ENCODE assay signal across 1 cellular context in genomic region chr1:44282704-44283426, GRCh38.
TF ChIP-seq lines count a peak whose summit lies in the region.

No MANE protein-coding gene starts in this region.

TF ChIP-seq in HepG2, 621 proteins besides CTCF, POLR2A, EP300 and RAD21 (continues in another document):
- TF ChIP-seq KLF12 (CRISPR knock-in tag; IDR thresholded peaks at IDR 0.05; ENCODE audit: borderline replicate concordance) = 0 out of 2 replicates have a peak, but pooled peaks have one; percentile 1
- peak; percentile 10; the same call in 1 of the 2 replicates for TF ChIP-seq ZNF350 (CRISPR knock-in tag; IDR thresholded peaks at IDR 0.05; ENCODE audit: borderline replicate concordance, low read depth)
- TF ChIP-seq TCF7L2 (IDR thresholded peaks at IDR 0.05; ENCODE audit: low read depth, low read length) = no peak
- no peak for TF ChIP-seq ZNF558 (CRISPR knock-in tag; IDR thresholded peaks at IDR 0.05; ENCODE audit: borderline replicate concordance)
- no peak for TF ChIP-seq ZNF335 (CRISPR knock-in tag; IDR thresholded peaks at IDR 0.05)
- TF ChIP-seq TFDP1 (CRISPR knock-in tag; IDR thresholded peaks at IDR 0.05; ENCODE audit: borderline replicate concordance) = 0 out of 2 replicates have a peak, but pooled peaks have one; percentile 27
- TF ChIP-seq ZNF136 (CRISPR knock-in tag; IDR thresholded peaks at IDR 0.05; ENCODE audit: low read depth) = peak; percentile 67
- no peak for TF ChIP-seq FOXP1 (IDR thresholded peaks at IDR 0.05)
- TF ChIP-seq FOXP1 (CRISPR knock-in tag; IDR thresholded peaks at IDR 0.05) = 0 out of 2 replicates have a peak, but pooled peaks have one; percentile 1
- 0 out of 2 replicates have a peak, but pooled peaks have one; percentile 65 for TF ChIP-seq ZXDC (CRISPR knock-in tag; IDR thresholded peaks at IDR 0.05)
- no peak for TF ChIP-seq ZNF768 (CRISPR knock-in tag; IDR thresholded peaks at IDR 0.05)
- no peak for TF ChIP-seq MTA1 (CRISPR knock-in tag; IDR thresholded peaks at IDR 0.05; ENCODE audit: borderline replicate concordance)
- 0 out of 2 replicates have a peak, but pooled peaks have one; percentile 28 for TF ChIP-seq TSC22D2 (CRISPR knock-in tag; IDR thresholded peaks at IDR 0.05; ENCODE audit: borderline replicate concordance)
- peak; percentile 35; the same call in 1 of the 2 replicates for TF ChIP-seq ZNF280B (CRISPR knock-in tag; IDR thresholded peaks at IDR 0.05; ENCODE audit: borderline replicate concordance)
- 0 out of 2 replicates have a peak, but pooled peaks have one; percentile 9 for TF ChIP-seq UBTF (CRISPR knock-in tag; IDR thresholded peaks at IDR 0.05)
- TF ChIP-seq ZNF740 (CRISPR knock-in tag; IDR thresholded peaks at IDR 0.05) = no peak
- TF ChIP-seq ZNF576 (CRISPR knock-in tag; IDR thresholded peaks at IDR 0.05) = 0 out of 2 replicates have a peak, but pooled peaks have one; percentile 15
- peak; percentile 14 for TF ChIP-seq ZNF407 (CRISPR knock-in tag; IDR thresholded peaks at IDR 0.05; ENCODE audit: not compliant biosample characterization)
- TF ChIP-seq AKAP8 (CRISPR knock-in tag; IDR thresholded peaks at IDR 0.05) = no peak
- peak; percentile 65 for TF ChIP-seq ZNF687 (CRISPR knock-in tag; IDR thresholded peaks at IDR 0.05)
- no peak for TF ChIP-seq ZNF512B (CRISPR knock-in tag; IDR thresholded peaks at IDR 0.05; ENCODE audit: borderline replicate concordance)
- peak; percentile 34; the same call in 1 of the 2 replicates for TF ChIP-seq PHF20 (CRISPR knock-in tag; IDR thresholded peaks at IDR 0.05)
- TF ChIP-seq HNF4G (IDR thresholded peaks at IDR 0.05; ENCODE audit: borderline replicate concordance, low read depth, low read length) = no peak
- TF ChIP-seq HNF4G (CRISPR knock-in tag; IDR thresholded peaks at IDR 0.05; ENCODE audit: borderline replicate concordance, low read depth) = no peak
- TF ChIP-seq ZNF660 (CRISPR knock-in tag; IDR thresholded peaks at IDR 0.05; ENCODE audit: borderline replicate concordance, low read depth) = no peak
- 0 out of 2 replicates have a peak, but pooled peaks have one; percentile 57 for TF ChIP-seq ZNF598 (CRISPR knock-in tag; IDR thresholded peaks at IDR 0.05; ENCODE audit: borderline replicate concordance)
